8 cellular contexts compared by ENCODE assay signal in the genomic region with DNA sequence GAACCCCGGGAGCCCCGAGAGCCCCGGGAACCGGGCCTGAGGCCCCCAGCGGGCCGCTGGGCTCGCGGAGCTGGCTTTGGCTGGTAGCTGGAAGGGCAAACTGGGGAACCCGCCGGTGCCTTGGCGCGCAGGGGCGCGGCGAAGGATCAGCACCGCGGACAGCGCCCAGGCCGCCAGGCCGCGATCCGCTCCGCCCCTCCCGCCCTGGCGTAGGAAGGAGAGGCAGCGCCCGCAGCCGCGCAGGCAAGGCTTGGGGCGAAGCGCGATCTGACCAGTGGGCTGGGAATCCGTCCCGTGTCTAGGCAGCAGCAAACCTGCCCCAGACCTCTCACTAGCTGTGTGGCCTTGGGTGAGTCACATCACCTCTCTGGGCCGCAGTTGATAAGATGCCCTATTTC.
DNase-seq lines count a peak whose midpoint lies in the region; ATAC-seq and TF ChIP-seq lines count a peak whose summit lies in the region.

No MANE protein-coding gene starts in this region.

- TF ChIP-seq CTCF in epithelial cell of esophagus (IDR thresholded peaks at IDR 0.05; ENCODE audit: insufficient read depth, low read depth, low read length, missing control alignments), result no peak

- no peak overlapping the region for H3K4me3 ChIP-seq in epithelial cell of esophagus (ENCODE audit: low read length)

- no peak for ATAC-seq in GM21381 (IDR thresholded peaks at IDR 0.05; ENCODE audit: unreplicated experiment)

- DNase-seq in SKM-1 treated with dmso at 0.1 percent for 144 hours (lab: John Stamatoyannopoulos, UW; ENCODE audit: unreplicated experiment) (peak; percentile 1), SKM-1 (lab: John Stamatoyannopoulos, UW; ENCODE audit: unreplicated experiment) (no peak), NOMO-1 treated with dmso at 0.1 percent for 144 hours (lab: John Stamatoyannopoulos, UW; ENCODE audit: unreplicated experiment) (peak; percentile 37), activated T-cell treated with anti-CD3 and anti-CD28 coated beads for 24 hours (ENCODE audit: low read depth) (peak; percentile 68), epithelial cell of esophagus (ENCODE audit: low read depth) (peak; percentile 76), middle frontal gyrus (ENCODE audit: extremely low spot score, low spot score) (peak; percentile 27)
- DNase-seq in stimulated activated CD8-positive, alpha-beta memory T cell treated with anti-CD3 and anti-CD28 coated beads, Interleukin-4, amount 100 ng/mL, for 24 hours (ENCODE audit: low read depth), result peak; percentile 63
